15 cellular contexts compared by ENCODE assay signal in the genomic region with DNA sequence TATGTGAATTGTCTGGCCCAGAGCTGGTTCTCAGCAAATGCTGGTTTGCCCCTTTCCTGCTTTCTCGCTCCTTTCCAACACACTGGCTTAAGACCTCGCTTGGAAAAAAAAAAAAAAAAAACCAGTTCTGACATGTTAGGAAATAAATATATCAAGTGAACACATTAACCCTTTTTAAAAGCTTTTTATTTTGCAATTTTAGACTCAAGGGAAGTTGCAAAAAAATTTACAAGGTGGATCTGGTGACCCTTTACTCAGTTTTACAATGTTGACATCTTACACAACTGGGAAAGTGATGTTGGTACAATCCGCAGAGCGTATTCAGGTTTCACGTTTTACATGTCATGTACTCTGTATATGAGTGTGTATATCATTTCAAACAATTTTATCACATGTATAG.
A peak's percentile ranks its signal among the peaks of the same experiment; 100 is the strongest.
DNase-seq lines count a peak whose midpoint lies in the region; ATAC-seq, FAIRE-seq and TF ChIP-seq lines count a peak whose summit lies in the region.
"Had no signal": no experiment of that assay in that cellular context is flagged by ENCODE, and none has a peak within 500 bp of the region (broad histone marks: within the 10 kb centered on the region; RNA-seq: fewer than 3 reads in every experiment).

No MANE protein-coding gene starts in this region.

- H3K79me2 ChIP-seq in HepG2 (ENCODE audit: insufficient read depth, low read length): no peaks in the 10 kb centered on the region

- TF ChIP-seq POLR2A in right lobe of liver (IDR thresholded peaks at IDR 0.05): no peak
- TF ChIP-seq POLR2A in HepG2 (IDR thresholded peaks at IDR 0.05; ENCODE audit: insufficient read depth in 1 of 2, low read depth in 2 of 2, low read length in 2 of 2): no peak

- TF ChIP-seq EP300 in HepG2 (IDR thresholded peaks at IDR 0.05; ENCODE audit: low read depth in 2 of 2, low read length in 2 of 2) (no peak), HepG2 (CRISPR knock-in tag; IDR thresholded peaks at IDR 0.05; ENCODE audit: borderline replicate concordance) (no peak)

- H3K36me3 ChIP-seq in right lobe of liver (no peaks in the 10 kb centered on the region), HepG2 (replicated peaks in 1 of 2; ENCODE audit: control insufficient read depth in 1 of 2, insufficient read depth in 2 of 2, low read length in 2 of 2) (no peaks in the 10 kb centered on the region)
- H3K36me3 ChIP-seq: BLaER1 treated with 17β-estradiol and CSF1 and Interleukin-3, amounts not matched to agents 10 nM and 100 nM had no signal

- H4K20me1 ChIP-seq in HepG2 (ENCODE audit: insufficient read depth, low read length): no peaks in the 10 kb centered on the region

- no peak for TF ChIP-seq CTCF in right lobe of liver (IDR thresholded peaks at IDR 0.05)
- no peak for TF ChIP-seq CTCF in HepG2 (CRISPR knock-in tag; IDR thresholded peaks at IDR 0.05)
- no peak for TF ChIP-seq CTCF in fibroblast of villous mesenchyme (IDR thresholded peaks at IDR 0.05; ENCODE audit: insufficient read depth, low read depth, low read length)
- no peak for TF ChIP-seq CTCF in omental fat pad (IDR thresholded peaks at IDR 0.05)

- 65% methylated on average over 5 of the region's 5 CpGs for WGBS in right lobe of liver (ENCODE audit: insufficient coverage, low coverage, low lambda C conversion rate, missing lambda C conversion rate)
- WGBS in HepG2 (ENCODE audit: low lambda C conversion rate): 32% methylated on average over 5 of the region's 5 CpGs

- no TSS peak for BruUV-seq in HepG2 (replicated peaks; lab: Mats Ljungman, UMichigan)

- H3K4me2 ChIP-seq in HepG2 (ENCODE audit: low read depth, low read length): no peak overlapping the region
- H3K4me2 ChIP-seq: BLaER1 treated with 17β-estradiol and CSF1 and Interleukin-3, amounts not matched to agents 10 nM and 100 nM had no signal

- ATAC-seq in right lobe of liver (no peak), HepG2 (no peak), omental fat pad (ENCODE audit: low FRiP score) (no peak), GM19324 (IDR thresholded peaks at IDR 0.05; ENCODE audit: low FRiP score, unreplicated experiment) (no peak)

- H2AFZ ChIP-seq in HepG2 (ENCODE audit: low read length): no peak overlapping the region

- TF ChIP-seq RAD21 in HepG2 (CRISPR knock-in tag; IDR thresholded peaks at IDR 0.05): no peak

- peak overlapping the region in 2 of 3 donors; percentile 86 to 88 for H3K27ac ChIP-seq in right lobe of liver
- H3K27ac ChIP-seq in HepG2 (ENCODE audit: extremely low read length, insufficient read depth, low read length): no peak overlapping the region
- H3K27ac ChIP-seq: BLaER1 treated with 17β-estradiol and CSF1 and Interleukin-3, amounts not matched to agents 10 nM and 100 nM had no signal

- peaks cover 0 to 22% (median 5%) of the 10 kb centered on the region in 4 donors for H3K4me1 ChIP-seq in right lobe of liver
- H3K4me1 ChIP-seq in HepG2 (ENCODE audit: insufficient read depth, low read length): peaks cover 18% of the 10 kb centered on the region
- H3K4me1 ChIP-seq: BLaER1 treated with 17β-estradiol and CSF1 and Interleukin-3, amounts not matched to agents 10 nM and 100 nM had no signal

- POLR2A ChIA-PET in HepG2 (lab: Yijun Ruan, JAX): no interaction called here

- in situ Hi-C loops in HepG2 (cut with HindIII; ENCODE audit: extremely low pct_ligation_motif_present, low pct_unique_long_range_greater_than_20kb): no loop called here

- CTCF ChIA-PET in HepG2 (lab: Yijun Ruan, JAX; ENCODE audit: low intra/inter-chr PET ratio, low total read pairs): no interaction called here

- intact Hi-C loops in right lobe of liver (cut with DNase I) (no loop called here), HepG2 (cut with micrococcal nuclease; ENCODE audit: unreplicated experiment) (no loop called here)

- no peaks in the 10 kb centered on the region for H3K9me3 ChIP-seq in right lobe of liver
- H3K9me3 ChIP-seq in HepG2 (ENCODE audit: low read length): no peaks in the 10 kb centered on the region
- H3K9me3 ChIP-seq: BLaER1 treated with 17β-estradiol and CSF1 and Interleukin-3, amounts not matched to agents 10 nM and 100 nM had no signal

- DNase-seq in right lobe of liver (no peak), HepG2 (ENCODE audit: low spot score) (no peak), NOMO-1 treated with dmso at 0.1 percent for 144 hours (lab: John Stamatoyannopoulos, UW; ENCODE audit: unreplicated experiment) (peak; percentile 7), fibroblast of villous mesenchyme (ENCODE audit: low read depth) (peak; percentile 41), omental fat pad (ENCODE audit: low spot score) (no peak), NCI-H187 treated with DMSO at 0.1 percent for 48 hours (lab: John Stamatoyannopoulos, UW) (no peak)
- DNase-seq: ACHN; CD4-positive, CD25-positive, alpha-beta regulatory T cell; DMS53; GOT3; H9; HFFc6 had no signal

- H3K27me3 ChIP-seq in right lobe of liver (no peaks in the 10 kb centered on the region), HepG2 (ENCODE audit: control insufficient read depth in 1 of 2, insufficient read depth in 2 of 2, low read length in 2 of 2) (no peaks in the 10 kb centered on the region)

- H3K4me3 ChIP-seq in right lobe of liver: no peak overlapping the region
- H3K4me3 ChIP-seq in HepG2 (replicated peaks in 1 of 3; ENCODE audit: insufficient read depth in 1 of 3, low read depth in 2 of 3, low read length in 3 of 3): no peak overlapping the region
- H3K4me3 ChIP-seq in fibroblast of villous mesenchyme (ENCODE audit: low read depth, low read length): no peak overlapping the region
- H3K4me3 ChIP-seq: BLaER1 treated with 17β-estradiol and CSF1 and Interleukin-3, amounts not matched to agents 10 nM and 100 nM had no signal

- no peak overlapping the region for H3K9ac ChIP-seq in HepG2 (ENCODE audit: insufficient read depth, low read depth, low read length)
- H3K9ac ChIP-seq: BLaER1 treated with 17β-estradiol and CSF1 and Interleukin-3, amounts not matched to agents 10 nM and 100 nM had no signal

- FAIRE-seq in HepG2 (lab: Jason Lieb, UNC): no peak
- FAIRE-seq: GM18507 had no signal

TF ChIP-seq in HepG2, 621 proteins besides CTCF, POLR2A, EP300 and RAD21 (continues in another document):
- TF ChIP-seq, protein P1, sequence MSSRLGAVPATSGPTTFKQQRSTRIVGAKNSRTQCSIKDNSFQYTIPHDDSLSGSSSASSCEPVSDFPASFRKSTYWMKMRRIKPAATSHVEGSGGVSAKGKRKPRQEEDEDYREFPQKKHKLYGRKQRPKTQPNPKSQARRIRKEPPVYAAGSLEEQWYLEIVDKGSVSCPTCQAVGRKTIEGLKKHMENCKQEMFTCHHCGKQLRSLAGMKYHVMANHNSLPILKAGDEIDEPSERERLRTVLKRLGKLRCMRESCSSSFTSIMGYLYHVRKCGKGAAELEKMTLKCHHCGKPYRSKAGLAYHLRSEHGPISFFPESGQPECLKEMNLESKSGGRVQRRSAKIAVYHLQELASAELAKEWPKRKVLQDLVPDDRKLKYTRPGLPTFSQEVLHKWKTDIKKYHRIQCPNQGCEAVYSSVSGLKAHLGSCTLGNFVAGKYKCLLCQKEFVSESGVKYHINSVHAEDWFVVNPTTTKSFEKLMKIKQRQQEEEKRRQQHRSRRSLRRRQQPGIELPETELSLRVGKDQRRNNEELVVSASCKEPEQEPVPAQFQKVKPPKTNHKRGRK (CRISPR knock-in tag; IDR thresholded peaks at IDR 0.05): no peak
- TF ChIP-seq, protein P2, sequence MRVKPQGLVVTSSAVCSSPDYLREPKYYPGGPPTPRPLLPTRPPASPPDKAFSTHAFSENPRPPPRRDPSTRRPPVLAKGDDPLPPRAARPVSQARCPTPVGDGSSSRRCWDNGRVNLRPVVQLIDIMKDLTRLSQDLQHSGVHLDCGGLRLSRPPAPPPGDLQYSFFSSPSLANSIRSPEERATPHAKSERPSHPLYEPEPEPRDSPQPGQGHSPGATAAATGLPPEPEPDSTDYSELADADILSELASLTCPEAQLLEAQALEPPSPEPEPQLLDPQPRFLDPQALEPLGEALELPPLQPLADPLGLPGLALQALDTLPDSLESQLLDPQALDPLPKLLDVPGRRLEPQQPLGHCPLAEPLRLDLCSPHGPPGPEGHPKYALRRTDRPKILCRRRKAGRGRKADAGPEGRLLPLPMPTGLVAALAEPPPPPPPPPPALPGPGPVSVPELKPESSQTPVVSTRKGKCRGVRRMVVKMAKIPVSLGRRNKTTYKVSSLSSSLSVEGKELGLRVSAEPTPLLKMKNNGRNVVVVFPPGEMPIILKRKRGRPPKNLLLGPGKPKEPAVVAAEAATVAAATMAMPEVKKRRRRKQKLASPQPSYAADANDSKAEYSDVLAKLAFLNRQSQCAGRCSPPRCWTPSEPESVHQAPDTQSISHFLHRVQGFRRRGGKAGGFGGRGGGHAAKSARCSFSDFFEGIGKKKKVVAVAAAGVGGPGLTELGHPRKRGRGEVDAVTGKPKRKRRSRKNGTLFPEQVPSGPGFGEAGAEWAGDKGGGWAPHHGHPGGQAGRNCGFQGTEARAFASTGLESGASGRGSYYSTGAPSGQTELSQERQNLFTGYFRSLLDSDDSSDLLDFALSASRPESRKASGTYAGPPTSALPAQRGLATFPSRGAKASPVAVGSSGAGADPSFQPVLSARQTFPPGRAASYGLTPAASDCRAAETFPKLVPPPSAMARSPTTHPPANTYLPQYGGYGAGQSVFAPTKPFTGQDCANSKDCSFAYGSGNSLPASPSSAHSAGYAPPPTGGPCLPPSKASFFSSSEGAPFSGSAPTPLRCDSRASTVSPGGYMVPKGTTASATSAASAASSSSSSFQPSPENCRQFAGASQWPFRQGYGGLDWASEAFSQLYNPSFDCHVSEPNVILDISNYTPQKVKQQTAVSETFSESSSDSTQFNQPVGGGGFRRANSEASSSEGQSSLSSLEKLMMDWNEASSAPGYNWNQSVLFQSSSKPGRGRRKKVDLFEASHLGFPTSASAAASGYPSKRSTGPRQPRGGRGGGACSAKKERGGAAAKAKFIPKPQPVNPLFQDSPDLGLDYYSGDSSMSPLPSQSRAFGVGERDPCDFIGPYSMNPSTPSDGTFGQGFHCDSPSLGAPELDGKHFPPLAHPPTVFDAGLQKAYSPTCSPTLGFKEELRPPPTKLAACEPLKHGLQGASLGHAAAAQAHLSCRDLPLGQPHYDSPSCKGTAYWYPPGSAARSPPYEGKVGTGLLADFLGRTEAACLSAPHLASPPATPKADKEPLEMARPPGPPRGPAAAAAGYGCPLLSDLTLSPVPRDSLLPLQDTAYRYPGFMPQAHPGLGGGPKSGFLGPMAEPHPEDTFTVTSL (CRISPR knock-in tag; IDR thresholded peaks at IDR 0.05; ENCODE audit: borderline replicate concordance): no peak
- TF ChIP-seq CEBPB (IDR thresholded peaks at IDR 0.05; ENCODE audit: borderline replicate concordance, low read depth, low read length) (no peak), ZNF124 (CRISPR knock-in tag; IDR thresholded peaks at IDR 0.05) (no peak), NBN (conservative IDR thresholded peaks at IDR 0.05) (no peak), ZMAT3 (CRISPR knock-in tag; conservative IDR thresholded peaks at IDR 0.05) (no peak), RFX1 (IDR thresholded peaks at IDR 0.05) (no peak)

Comparison
In these comparisons a context has a peak if more than half of its experiments do, and no peak if none do; other contexts are left out.
1. DNase-seq: peak in NOMO-1 treated with dmso at 0.1 percent for 144 hours (single experiment) and fibroblast of villous mesenchyme (single experiment); none in right lobe of liver (0 of 3), HepG2 (single experiment), omental fat pad (single experiment) and NCI-H187 treated with DMSO at 0.1 percent for 48 hours (single experiment).